ENCODE assay signal across 17 cellular contexts in genomic region chr17:69606142-69606800, GRCh38.
A peak's percentile ranks its signal among the peaks of the same experiment; 100 is the strongest.
DNase-seq lines count a peak whose midpoint lies in the region; ATAC-seq and TF ChIP-seq lines count a peak whose summit lies in the region.
"Had no signal": no experiment of that assay in that cellular context is flagged by ENCODE, and none has a peak within 500 bp of the region (broad histone marks: within the 10 kb centered on the region; RNA-seq: fewer than 3 reads in every experiment).

No MANE protein-coding gene starts in this region.

- H3K9me3 Mint-ChIP-seq in MCF 10A (ENCODE audit: unreplicated experiment), result no peaks in the 10 kb centered on the region
- no peaks in the 10 kb centered on the region for H3K9me3 Mint-ChIP-seq in stimulated activated effector memory CD8-positive, alpha-beta T cell treated with anti-CD3 and anti-CD28 coated beads, Interleukin-12 subunit alpha, Interleukin-12 subunit beta, amount 100 ng/mL, for 72 hours
- H3K9me3 Mint-ChIP-seq: activated naive CD8-positive, alpha-beta T cell treated with anti-CD3 and anti-CD28 coated beads, Interleukin-2, amount 50 U/mL, for 24 hours had no signal

- H3K4me1 Mint-ChIP-seq in MCF 10A (ENCODE audit: insufficient read depth, unreplicated experiment), result peaks cover 30% of the 10 kb centered on the region
- peaks cover 19% of the 10 kb centered on the region for H3K4me1 Mint-ChIP-seq in stimulated activated effector memory CD8-positive, alpha-beta T cell treated with anti-CD3 and anti-CD28 coated beads, Interleukin-12 subunit alpha, Interleukin-12 subunit beta, amount 100 ng/mL, for 72 hours

- H2BK120ac ChIP-seq in mesenchymal stem cell (ENCODE audit: low read depth, low read length), result no peak overlapping the region

- H3K9me3 ChIP-seq in breast epithelium (no peaks in the 10 kb centered on the region), OCI-LY3 (ENCODE audit: insufficient read depth, low read length) (no peaks in the 10 kb centered on the region), mesenchymal stem cell (ENCODE audit: control insufficient read depth, low read length) (no peaks in the 10 kb centered on the region), smooth muscle cell (replicated peaks; ENCODE audit: low read depth) (no peaks in the 10 kb centered on the region)
- H3K9me3 ChIP-seq: heart right ventricle, right atrium auricular region, suprapubic skin, vagina had no signal

- H2BK5ac ChIP-seq in mesenchymal stem cell (ENCODE audit: low read depth, low read length, poor library complexity, severe bottlenecking), result peak overlapping the region; percentile 35

- TF ChIP-seq POLR2A in breast epithelium (IDR thresholded peaks at IDR 0.05), result no peak

- H2AFZ ChIP-seq in OCI-LY3 (ENCODE audit: low read depth, low read length), result peak overlapping the region; percentile 80; the same call in 1 of the 2 replicates
- H2AFZ ChIP-seq in mesenchymal stem cell (ENCODE audit: low read depth, low read length), result no peak overlapping the region
- peak overlapping the region; percentile 34 for H2AFZ ChIP-seq in smooth muscle cell (ENCODE audit: low read depth)

- H3K79me2 ChIP-seq in OCI-LY3 (ENCODE audit: low read length), result no peaks in the 10 kb centered on the region
- no peaks in the 10 kb centered on the region for H3K79me2 ChIP-seq in smooth muscle cell (ENCODE audit: low read depth)

- TF ChIP-seq CTCF in MCF 10A (IDR thresholded peaks at IDR 0.05; ENCODE audit: unreplicated experiment), result no peak
- TF ChIP-seq CTCF in breast epithelium (IDR thresholded peaks at IDR 0.05), result no peak
- TF ChIP-seq CTCF in OCI-LY3 (IDR thresholded peaks at IDR 0.05; ENCODE audit: low read depth, low read length), result no peak
- no peak for TF ChIP-seq CTCF in smooth muscle cell (IDR thresholded peaks at IDR 0.05; ENCODE audit: borderline replicate concordance, insufficient read depth, poor library complexity, severe bottlenecking)

- no TSS peak for BruUV-seq in MCF 10A (replicated peaks; lab: Mats Ljungman, UMichigan)

- peak overlapping the region; percentile 12 for H4K8ac ChIP-seq in mesenchymal stem cell (ENCODE audit: low read length)

- no peak overlapping the region for H3K27ac ChIP-seq in breast epithelium
- no peak overlapping the region for H3K27ac ChIP-seq in OCI-LY3 (ENCODE audit: low read length)
- no peak overlapping the region for H3K27ac ChIP-seq in mesenchymal stem cell (ENCODE audit: low read length, poor library complexity, severe bottlenecking)
- no peak overlapping the region for H3K27ac ChIP-seq in smooth muscle cell (ENCODE audit: low read depth)
- H3K27ac ChIP-seq: RWPE1 had no signal

- H2AK5ac ChIP-seq in mesenchymal stem cell (ENCODE audit: low read length, severe bottlenecking), result peak overlapping the region; percentile 96

- POLR2A ChIA-PET in MCF 10A (lab: Yijun Ruan, JAX), result interaction anchor here (0.6 to 5.9 kb wide), 11 partner anchors 34 to 663 kb away, joined by 3 to 70 read pairs (median 5); partner anchors contain the start of gene KCNJ2

- peaks cover 12% of the 10 kb centered on the region for H3F3A ChIP-seq in smooth muscle cell (ENCODE audit: low read depth)

- no peaks in the 10 kb centered on the region for H3K36me3 ChIP-seq in breast epithelium
- no peaks in the 10 kb centered on the region for H3K36me3 ChIP-seq in OCI-LY3 (replicated peaks; ENCODE audit: low read depth, low read length)
- no peaks in the 10 kb centered on the region for H3K36me3 ChIP-seq in mesenchymal stem cell (ENCODE audit: control insufficient read depth in 1 of 2, insufficient read depth in 2 of 2, low read depth in 1 of 2, low read length in 2 of 2)
- no peaks in the 10 kb centered on the region for H3K36me3 ChIP-seq in smooth muscle cell (ENCODE audit: low read depth)
- H3K36me3 ChIP-seq: heart right ventricle, right atrium auricular region, suprapubic skin, vagina had no signal

- no peak overlapping the region for H3K14ac ChIP-seq in mesenchymal stem cell (ENCODE audit: low read length in 2 of 2)

- no peak overlapping the region for H3K23ac ChIP-seq in mesenchymal stem cell (ENCODE audit: low read length in 2 of 2)

- no peak overlapping the region; the same call in 1 of the 2 replicates for H3K9ac ChIP-seq in OCI-LY3 (ENCODE audit: low read length)
- H3K9ac ChIP-seq in mesenchymal stem cell (ENCODE audit: low read length), result peak overlapping the region; percentile 91
- H3K9ac ChIP-seq in smooth muscle cell (ENCODE audit: low read depth), result no peak overlapping the region

- H3K27me3 Mint-ChIP-seq in MCF 10A (ENCODE audit: insufficient read depth, unreplicated experiment), result no peaks in the 10 kb centered on the region
- H3K27me3 Mint-ChIP-seq: activated naive CD8-positive, alpha-beta T cell treated with anti-CD3 and anti-CD28 coated beads, Interleukin-2, amount 50 U/mL, for 24 hours had no signal

- H3K36me3 Mint-ChIP-seq in MCF 10A (ENCODE audit: insufficient read depth, unreplicated experiment), result no peaks in the 10 kb centered on the region
- H3K36me3 Mint-ChIP-seq in stimulated activated effector memory CD8-positive, alpha-beta T cell treated with anti-CD3 and anti-CD28 coated beads, Interleukin-12 subunit alpha, Interleukin-12 subunit beta, amount 100 ng/mL, for 72 hours, result no peaks in the 10 kb centered on the region
- H3K36me3 Mint-ChIP-seq: CD14-positive monocyte had no signal

- H3K27ac Mint-ChIP-seq in MCF 10A (ENCODE audit: low read depth, unreplicated experiment), result peak overlapping the region; percentile 97
- no peak overlapping the region for H3K27ac Mint-ChIP-seq in stimulated activated effector memory CD8-positive, alpha-beta T cell treated with anti-CD3 and anti-CD28 coated beads, Interleukin-12 subunit alpha, Interleukin-12 subunit beta, amount 100 ng/mL, for 72 hours
- H3K27ac Mint-ChIP-seq: activated naive CD8-positive, alpha-beta T cell treated with anti-CD3 and anti-CD28 coated beads, Interleukin-2, amount 50 U/mL, for 24 hours had no signal

- 100% methylated on average over 4 of the region's 5 CpGs for WGBS in mesenchymal stem cell
- 77% methylated on average over 5 of the region's 5 CpGs for WGBS in smooth muscle cell (ENCODE audit: low lambda C conversion rate)

- no peak overlapping the region for H3K4me3 Mint-ChIP-seq in MCF 10A (ENCODE audit: unreplicated experiment)
- H3K4me3 Mint-ChIP-seq in stimulated activated effector memory CD8-positive, alpha-beta T cell treated with anti-CD3 and anti-CD28 coated beads, Interleukin-12 subunit alpha, Interleukin-12 subunit beta, amount 100 ng/mL, for 72 hours, result no peak overlapping the region
- H3K4me3 Mint-ChIP-seq: activated naive CD8-positive, alpha-beta T cell treated with anti-CD3 and anti-CD28 coated beads, Interleukin-2, amount 50 U/mL, for 24 hours had no signal

- peak overlapping the region; percentile 18 for H2BK15ac ChIP-seq in mesenchymal stem cell (ENCODE audit: low read depth, poor library complexity, severe bottlenecking)

- peak overlapping the region in 1 of 2 experiments; percentile 9 for H2BK12ac ChIP-seq in mesenchymal stem cell (ENCODE audit: low read length in 2 of 2)

- ATAC-seq in stimulated activated effector memory CD8-positive, alpha-beta T cell treated with anti-CD3 and anti-CD28 coated beads, Interleukin-12 subunit alpha, Interleukin-12 subunit beta, amount 100 ng/mL, for 72 hours, result no peak
- no peak for ATAC-seq in HG02973 (IDR thresholded peaks at IDR 0.05; ENCODE audit: unreplicated experiment)
- ATAC-seq: activated naive CD8-positive, alpha-beta T cell treated with anti-CD3 and anti-CD28 coated beads, Interleukin-2, amount 50 U/mL, for 24 hours had no signal

- intact Hi-C loops in MCF 10A (cut with micrococcal nuclease), result loop anchor here (2.0 to 10.0 kb wide), 4 partner anchors 37 to 1017 kb away; no protein-coding TSS in a partner anchor
- intact Hi-C loops in breast epithelium (cut with DNase I; ENCODE audit: low total_unique reads), result no loop called here

- peak overlapping the region in 1 of 2 experiments; percentile 61 for H3K4ac ChIP-seq in mesenchymal stem cell (ENCODE audit: low read depth in 1 of 2, low read length in 2 of 2)

- H3K4me1 ChIP-seq in breast epithelium, result peaks cover 0 to 11% of the 10 kb centered on the region in 2 donors
- H3K4me1 ChIP-seq in OCI-LY3 (ENCODE audit: low read length), result peaks cover 21% of the 10 kb centered on the region
- H3K4me1 ChIP-seq in mesenchymal stem cell (ENCODE audit: control insufficient read depth, insufficient read depth, low read depth, low read length), result peaks cover 3% of the 10 kb centered on the region
- H3K4me1 ChIP-seq in smooth muscle cell (ENCODE audit: low read depth), result peaks cover 18% of the 10 kb centered on the region

- H4K91ac ChIP-seq in mesenchymal stem cell (ENCODE audit: low read length), result no peak overlapping the region

- no peaks in the 10 kb centered on the region for H4K20me1 ChIP-seq in OCI-LY3 (ENCODE audit: insufficient read depth, low read length)
- H4K20me1 ChIP-seq in smooth muscle cell (ENCODE audit: low read depth), result no peaks in the 10 kb centered on the region

- H3K27me3 ChIP-seq in breast epithelium, result no peaks in the 10 kb centered on the region
- H3K27me3 ChIP-seq in OCI-LY3 (ENCODE audit: low read depth, low read length), result no peaks in the 10 kb centered on the region
- no peaks in the 10 kb centered on the region for H3K27me3 ChIP-seq in mesenchymal stem cell (ENCODE audit: control insufficient read depth in 1 of 2, insufficient read depth in 1 of 2, low read length in 2 of 2)
- no peaks in the 10 kb centered on the region for H3K27me3 ChIP-seq in smooth muscle cell (ENCODE audit: low read depth)
- H3K27me3 ChIP-seq: heart right ventricle, right atrium auricular region, suprapubic skin, vagina had no signal

- no peak for DNase-seq in MCF 10A (ENCODE audit: unreplicated experiment)
- no peak for DNase-seq in breast epithelium (ENCODE audit: low spot score in 2 of 2)
- no peak for DNase-seq in mesenchymal stem cell
- DNase-seq in smooth muscle cell (lab: John Stamatoyannopoulos, UW; ENCODE audit: unreplicated experiment), result no peak
- no peak for DNase-seq in stimulated activated effector memory CD8-positive, alpha-beta T cell treated with anti-CD3 and anti-CD28 coated beads, Interleukin-12 subunit alpha, Interleukin-12 subunit beta, amount 100 ng/mL, for 72 hours (ENCODE audit: low spot score in 2 of 2)
- DNase-seq in SHP77 (lab: John Stamatoyannopoulos, UW), result no peak
- DNase-seq: activated CD4-positive, CD25-positive, alpha-beta regulatory T cell; cortex of kidney had no signal

- peak overlapping the region in 1 of 2 experiments; percentile 37 for H3K18ac ChIP-seq in mesenchymal stem cell (ENCODE audit: low read depth in 1 of 2, low read length in 2 of 2)

- CTCF ChIA-PET in MCF 10A (lab: Yijun Ruan, JAX), result interaction anchor here (0.6 to 4.5 kb wide), 43 partner anchors 8 to 1019 kb away, joined by 3 to 90 read pairs (median 5); partner anchors contain the start of gene KCNJ2

- H3K4me3 ChIP-seq in breast epithelium, result no peak overlapping the region
- no peak overlapping the region for H3K4me3 ChIP-seq in OCI-LY3 (ENCODE audit: low read length)
- no peak overlapping the region for H3K4me3 ChIP-seq in mesenchymal stem cell (ENCODE audit: insufficient read depth in 1 of 2, low read depth in 1 of 2, low read length in 2 of 2)
- H3K4me3 ChIP-seq in smooth muscle cell, result no peak overlapping the region
- H3K4me3 ChIP-seq: heart right ventricle, right atrium auricular region, suprapubic skin, vagina had no signal

- H3K79me1 ChIP-seq in mesenchymal stem cell (replicated peaks; ENCODE audit: low read length, poor library complexity, severe bottlenecking), result no peaks in the 10 kb centered on the region

- peak overlapping the region; percentile 51; the same call in 1 of the 2 replicates for H3K4me2 ChIP-seq in OCI-LY3 (ENCODE audit: low read length)
- no peak overlapping the region for H3K4me2 ChIP-seq in mesenchymal stem cell (ENCODE audit: low read length, poor library complexity, severe bottlenecking)
- H3K4me2 ChIP-seq in smooth muscle cell, result no peak overlapping the region
